In genomic region chr5:76383126-76383825, GRCh38 we compare ENCODE assay signal across 20 cellular contexts.
"Had no signal": no experiment of that assay in that cellular context is flagged by ENCODE, and none has a peak within 500 bp of the region (broad histone marks: within the 10 kb centered on the region; RNA-seq: fewer than 3 reads in every experiment).

No MANE protein-coding gene starts in this region.

- H3K36me3 Mint-ChIP-seq: activated CD4-positive, alpha-beta memory T cell treated with anti-CD3 and anti-CD28 coated beads for 36 hours; activated naive CD8-positive, alpha-beta T cell treated with anti-CD3 and anti-CD28 coated beads for 36 hours; neural progenitor cell; type B pancreatic cell had no signal

- DNase-seq: activated CD4-positive, alpha-beta memory T cell treated with anti-CD3 and anti-CD28 coated beads for 36 hours; activated CD4-positive, alpha-beta T cell treated with anti-CD3 and anti-CD28 coated beads for 4 hours; activated gamma-delta T cell; activated naive CD8-positive, alpha-beta T cell treated with anti-CD3 and anti-CD28 coated beads for 36 hours; activated T-cell treated with anti-CD3 and anti-CD28 coated beads, Interleukin-2, amount 50 U/mL, for 1 hour; amygdala; body of pancreas; colonic mucosa; gastrocnemius medialis; head of caudate nucleus; left lung; midbrain; psoas muscle; right cardiac atrium; stimulated activated CD4-positive, alpha-beta T cell treated with anti-CD3 and anti-CD28 coated beads, Interleukin-2, amount 100 ng/mL, for 48 hours; T-helper 1 cell; testis had no signal

- H3K27me3 Mint-ChIP-seq: activated CD4-positive, alpha-beta memory T cell treated with anti-CD3 and anti-CD28 coated beads for 36 hours; activated naive CD8-positive, alpha-beta T cell treated with anti-CD3 and anti-CD28 coated beads for 36 hours had no signal

- H3K27ac Mint-ChIP-seq: activated CD4-positive, alpha-beta memory T cell treated with anti-CD3 and anti-CD28 coated beads for 36 hours; activated naive CD8-positive, alpha-beta T cell treated with anti-CD3 and anti-CD28 coated beads for 36 hours; neural progenitor cell; type B pancreatic cell had no signal

- ATAC-seq: body of pancreas, gastrocnemius medialis, psoas muscle, right cardiac atrium, SK-N-SH treated with all-trans-retinoic acid at 6 μM for 48 hours had no signal

- H3K4me3 Mint-ChIP-seq: activated CD4-positive, alpha-beta memory T cell treated with anti-CD3 and anti-CD28 coated beads for 36 hours; activated naive CD8-positive, alpha-beta T cell treated with anti-CD3 and anti-CD28 coated beads for 36 hours; neural progenitor cell; type B pancreatic cell had no signal

- H3K9me3 Mint-ChIP-seq: activated CD4-positive, alpha-beta memory T cell treated with anti-CD3 and anti-CD28 coated beads for 36 hours; activated naive CD8-positive, alpha-beta T cell treated with anti-CD3 and anti-CD28 coated beads for 36 hours; neural progenitor cell; type B pancreatic cell had no signal
